Comparison of ENCODE assay signal across 18 cellular contexts in genomic region chr5:13348568-13348967, GRCh38.
DNase-seq lines count a peak whose midpoint lies in the region; ATAC-seq, FAIRE-seq and TF ChIP-seq lines count a peak whose summit lies in the region.
"Had no signal": no experiment of that assay in that cellular context is flagged by ENCODE, and none has a peak within 500 bp of the region (broad histone marks: within the 10 kb centered on the region; RNA-seq: fewer than 3 reads in every experiment).

No MANE protein-coding gene starts in this region.

- no peaks in the 10 kb centered on the region for H3K9me2 ChIP-seq in GM23248 (ENCODE audit: insufficient read depth)
- H3K9me2 ChIP-seq in PC-3 (replicated peaks; ENCODE audit: low read length) = no peaks in the 10 kb centered on the region

- no peaks in the 10 kb centered on the region for H3K36me3 ChIP-seq in GM23248 (ENCODE audit: low read depth)
- no peaks in the 10 kb centered on the region for H3K36me3 ChIP-seq in PC-3 (ENCODE audit: low read depth, low read length)
- no peaks in the 10 kb centered on the region for H3K36me3 ChIP-seq in bronchial epithelial cell (ENCODE audit: control insufficient read depth, insufficient read depth, low read length)
- no peaks in the 10 kb centered on the region for H3K36me3 ChIP-seq in trophoblast cell (ENCODE audit: control insufficient read depth in 1 of 2, insufficient read depth in 2 of 2, low read length in 2 of 2)
- H3K36me3 ChIP-seq: BLaER1 treated with 17β-estradiol and CSF1 and Interleukin-3, amounts not matched to agents 10 nM and 100 nM had no signal

- POLR2A ChIA-PET in PC-3 (lab: Charles Lee; ENCODE audit: unreplicated experiment) = interaction anchor here (0.6 kb wide), 1 partner anchor 376 kb away, joined by 3 read pairs; no protein-coding TSS in a partner anchor

- H2AK5ac ChIP-seq in trophoblast cell (ENCODE audit: low read length) = no peak overlapping the region

- H4K20me1 ChIP-seq in GM23248 (ENCODE audit: insufficient read depth) = no peaks in the 10 kb centered on the region
- H4K20me1 ChIP-seq in PC-3 (ENCODE audit: low read length) = no peaks in the 10 kb centered on the region
- H4K20me1 ChIP-seq: BLaER1 treated with 17β-estradiol and CSF1 and Interleukin-3, amounts not matched to agents 10 nM and 100 nM had no signal

- intact Hi-C loops in PC-3 (cut with micrococcal nuclease) = no loop called here

- H3K4me3 ChIP-seq in GM23248 = no peak overlapping the region
- no peak overlapping the region for H3K4me3 ChIP-seq in PC-3 (ENCODE audit: low read length)
- H3K4me3 ChIP-seq in bronchial epithelial cell (ENCODE audit: low read depth, low read length) = no peak overlapping the region
- H3K4me3 ChIP-seq in trophoblast cell (ENCODE audit: low read depth, low read length) = no peak overlapping the region
- H3K4me3 ChIP-seq: BLaER1 treated with 17β-estradiol and CSF1 and Interleukin-3, amounts not matched to agents 10 nM and 100 nM; GM12878; GM23338 had no signal

- no peak overlapping the region for H4K12ac ChIP-seq in trophoblast cell (ENCODE audit: low read depth, low read length)

- no peak overlapping the region for H3K14ac ChIP-seq in trophoblast cell (ENCODE audit: low read length)

- H3K4me1 ChIP-seq in GM23248 (ENCODE audit: insufficient read depth) = peaks cover 20% of the 10 kb centered on the region
- H3K4me1 ChIP-seq in PC-3 (ENCODE audit: insufficient read depth, low read length) = peaks cover 26% of the 10 kb centered on the region
- H3K4me1 ChIP-seq in trophoblast cell (ENCODE audit: control insufficient read depth in 1 of 2, insufficient read depth in 2 of 2, low read length in 2 of 2) = no peaks in the 10 kb centered on the region
- H3K4me1 ChIP-seq: BLaER1 treated with 17β-estradiol and CSF1 and Interleukin-3, amounts not matched to agents 10 nM and 100 nM had no signal

- no peaks in the 10 kb centered on the region for H3K27me3 ChIP-seq in GM23248 (replicated peaks; ENCODE audit: insufficient read depth)
- H3K27me3 ChIP-seq in PC-3 (ENCODE audit: low read length) = no peaks in the 10 kb centered on the region
- H3K27me3 ChIP-seq in bronchial epithelial cell (ENCODE audit: control insufficient read depth, insufficient read depth, low read length) = no peaks in the 10 kb centered on the region
- no peaks in the 10 kb centered on the region for H3K27me3 ChIP-seq in trophoblast cell (ENCODE audit: insufficient read depth, low read length)
- H3K27me3 ChIP-seq: BLaER1 treated with 17β-estradiol and CSF1 and Interleukin-3, amounts not matched to agents 10 nM and 100 nM had no signal

- CTCF ChIA-PET in PC-3 (lab: Charles Lee) = no interaction called here

- no peak overlapping the region for H2BK12ac ChIP-seq in trophoblast cell (ENCODE audit: low read length)

- DNase-seq in GM23248 = peak; percentile 24
- DNase-seq in PC-3 = peak; percentile 81
- peak; percentile 21 for DNase-seq in bronchial epithelial cell (ENCODE audit: low read depth)
- DNase-seq in trophoblast cell = no peak
- DNase-seq in GM12891 (ENCODE audit: insufficient read length, low spot score) = no peak
- DNase-seq in C1 segment of cervical spinal cord (lab: John Stamatoyannopoulos, UW) = no peak
- DNase-seq: ACHN; Calu3; CD4-positive, alpha-beta T cell; DMS 273 treated with DMSO at 0.1 percent for 48 hours; H7; IMR-90; KBM-7 had no signal

- H3K18ac ChIP-seq in trophoblast cell (ENCODE audit: low read length) = no peak overlapping the region

- H3K27ac ChIP-seq in GM23248 = no peak overlapping the region
- H3K27ac ChIP-seq in PC-3 (ENCODE audit: low read length) = no peak overlapping the region
- no peak overlapping the region for H3K27ac ChIP-seq in trophoblast cell (ENCODE audit: low read depth, low read length)
- H3K27ac ChIP-seq: BLaER1 treated with 17β-estradiol and CSF1 and Interleukin-3, amounts not matched to agents 10 nM and 100 nM; HL-60 had no signal

- H3K4ac ChIP-seq in trophoblast cell (ENCODE audit: low read depth, low read length) = no peak overlapping the region

- no peak overlapping the region for H4K91ac ChIP-seq in trophoblast cell (ENCODE audit: low read depth, low read length)

- no peak overlapping the region for H3K9ac ChIP-seq in GM23248
- no peak overlapping the region for H3K9ac ChIP-seq in PC-3 (ENCODE audit: low read length)
- no peak overlapping the region for H3K9ac ChIP-seq in trophoblast cell (ENCODE audit: low read length)
- H3K9ac ChIP-seq: BLaER1 treated with 17β-estradiol and CSF1 and Interleukin-3, amounts not matched to agents 10 nM and 100 nM had no signal

- H2BK120ac ChIP-seq in trophoblast cell (ENCODE audit: insufficient read depth, low read length, poor library complexity) = no peak overlapping the region

- no peaks in the 10 kb centered on the region for H3K79me1 ChIP-seq in trophoblast cell (ENCODE audit: low read length)

- 50 to 51% methylated on average over 3 of the region's 3 CpGs for WGBS in GM23248 (ENCODE audit: low coverage in 1 of 2, low lambda C conversion rate in 2 of 2, missing lambda C conversion rate in 2 of 2), 2 experiments
- no CpG with 5 or more reads among the region's 3 CpGs for WGBS in trophoblast cell (ENCODE audit: extremely low coverage, insufficient coverage, insufficient read length)

- TF ChIP-seq POLR2A in GM12891 (IDR thresholded peaks at IDR 0.05; ENCODE audit: low read depth, low read length) = no peak

- no peaks in the 10 kb centered on the region for H3K79me2 ChIP-seq in GM23248 (ENCODE audit: insufficient read depth)
- no peaks in the 10 kb centered on the region for H3K79me2 ChIP-seq in PC-3 (ENCODE audit: low read length)
- no peaks in the 10 kb centered on the region for H3K79me2 ChIP-seq in trophoblast cell (ENCODE audit: control insufficient read depth, insufficient read depth, low read length, poor library complexity)

- H3K9me3 ChIP-seq in GM23248 (ENCODE audit: low read depth) (no peaks in the 10 kb centered on the region), PC-3 (ENCODE audit: low read length) (no peaks in the 10 kb centered on the region), trophoblast cell (ENCODE audit: insufficient read depth, low read depth, low read length) (no peaks in the 10 kb centered on the region)
- H3K9me3 ChIP-seq: BLaER1 treated with 17β-estradiol and CSF1 and Interleukin-3, amounts not matched to agents 10 nM and 100 nM had no signal

- ATAC-seq in PC-3 (peak; percentile 86), HG02870 (IDR thresholded peaks at IDR 0.05; ENCODE audit: unreplicated experiment) (no peak)
- ATAC-seq: GM12878, GM23338 had no signal

- H3K4me2 ChIP-seq in GM23248 (ENCODE audit: unreplicated experiment) = no peak overlapping the region
- H3K4me2 ChIP-seq in PC-3 (ENCODE audit: low read length) = peak overlapping the region; percentile 32
- no peak overlapping the region for H3K4me2 ChIP-seq in trophoblast cell (ENCODE audit: low read length)
- H3K4me2 ChIP-seq: BLaER1 treated with 17β-estradiol and CSF1 and Interleukin-3, amounts not matched to agents 10 nM and 100 nM; GM23338 had no signal

- H4K8ac ChIP-seq in trophoblast cell (ENCODE audit: low read depth, low read length) = no peak overlapping the region

- peak overlapping the region; percentile 90 for H3K23ac ChIP-seq in trophoblast cell (ENCODE audit: low read length)

- no TSS peak for BruUV-seq in PC-3 (replicated peaks; lab: Mats Ljungman, UMichigan)

- FAIRE-seq in bronchial epithelial cell (lab: Jason Lieb, UNC) (no peak), GM12891 (lab: Jason Lieb, UNC) (no peak)
- FAIRE-seq: GM12878 had no signal

- H2BK5ac ChIP-seq in trophoblast cell (ENCODE audit: low read depth, low read length, poor library complexity) = no peak overlapping the region

- in situ Hi-C loops in GM23248 (cut with MboI) = no loop called here

- H3F3A ChIP-seq in GM23248 (ENCODE audit: insufficient read depth) (no peaks in the 10 kb centered on the region; the same call in 1 of the 2 replicates), PC-3 (ENCODE audit: low read length, unreplicated experiment) (no peaks in the 10 kb centered on the region)

- no peak for TF ChIP-seq CTCF in PC-3 (conservative IDR thresholded peaks at IDR 0.05; ENCODE audit: low read depth, low read length)
- TF ChIP-seq CTCF in bronchial epithelial cell (IDR thresholded peaks at IDR 0.05; ENCODE audit: insufficient read depth, low read length, severe bottlenecking) = no peak

- H2AFZ ChIP-seq in GM23248 (no peak overlapping the region), PC-3 (ENCODE audit: low read length) (no peak overlapping the region), trophoblast cell (ENCODE audit: insufficient read depth, low read length, poor library complexity) (no peak overlapping the region)
- H2AFZ ChIP-seq: GM23338 had no signal

TF ChIP-seq in GM12891, 5 proteins besides CTCF, POLR2A, EP300 and RAD21:
- TF ChIP-seq SPI1 (IDR thresholded peaks at IDR 0.05; ENCODE audit: low read depth, low read length) = no peak
- TF ChIP-seq TAF1 (IDR thresholded peaks at IDR 0.05; ENCODE audit: low read depth, low read length) = no peak
- TF ChIP-seq POU2F2 (IDR thresholded peaks at IDR 0.05; ENCODE audit: low read depth, low read length) = no peak

Comparison
In these comparisons a context has a peak if more than half of its experiments do, and no peak if none do; other contexts are left out.
1. DNase-seq: peak in GM23248 (single experiment), PC-3 (single experiment) and bronchial epithelial cell (single experiment); none in trophoblast cell (0 of 2), GM12891 (single experiment) and C1 segment of cervical spinal cord (0 of 14).